ENCODE assay signal across 23 cellular contexts in the genomic region with DNA sequence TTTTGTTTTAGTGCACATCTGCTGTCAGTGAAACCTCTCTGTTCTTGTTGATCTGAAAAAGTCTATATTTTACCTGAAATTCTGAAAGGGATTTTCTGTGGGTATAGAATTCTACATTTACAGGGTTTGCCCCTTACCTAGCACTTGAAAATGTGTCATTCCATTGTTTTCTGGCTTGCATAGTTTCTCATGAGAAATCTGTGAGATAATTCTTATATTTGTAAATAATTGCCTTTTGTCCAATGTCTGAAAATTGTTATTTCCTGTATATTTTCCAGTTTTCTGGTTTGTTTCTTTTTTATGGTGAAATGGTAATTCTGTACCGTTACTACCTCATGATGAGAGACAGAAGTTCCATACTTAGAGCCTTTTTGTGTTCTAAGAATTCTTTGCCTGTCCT. TPM values are rescaled to one million over a fixed set of nuclear protein-coding genes. Genes with fewer than 3 reads are reported as not detected.
DNase-seq lines count a peak whose midpoint lies in the region; ATAC-seq, FAIRE-seq and TF ChIP-seq lines count a peak whose summit lies in the region.
"Had no signal": no experiment of that assay in that cellular context is flagged by ENCODE, and none has a peak within 500 bp of the region (broad histone marks: within the 10 kb centered on the region; RNA-seq: fewer than 3 reads in every experiment).

No MANE protein-coding gene starts in this region.

- ATAC-seq in K562, result no peak
- ATAC-seq: CD8-positive, alpha-beta T cell had no signal

- no peak for TF ChIP-seq CTCF in DOHH2 (IDR thresholded peaks at IDR 0.05; ENCODE audit: low read depth, low read length, poor library complexity, severe bottlenecking)
- no peak for TF ChIP-seq CTCF in K562 (IDR thresholded peaks at IDR 0.05 in 2 of 3, conservative IDR thresholded peaks at IDR 0.05 in 1 of 3; ENCODE audit: insufficient read depth in 2 of 3, low read depth in 1 of 3, low read length in 3 of 3)
- TF ChIP-seq CTCF in kidney (IDR thresholded peaks at IDR 0.05; ENCODE audit: borderline replicate concordance, extremely low read depth, insufficient read depth), result no peak

- in situ Hi-C loops in K562 (cut with MboI), result no loop called here
- in situ Hi-C loops in GM23248 (cut with MboI), result no loop called here

- H3F3A ChIP-seq in DOHH2 (ENCODE audit: control insufficient read depth, insufficient read depth) (peaks cover 12% of the 10 kb centered on the region), GM23248 (ENCODE audit: insufficient read depth) (0 out of 2 replicates have a peak, but pooled peaks cover under 1% of the 10 kb centered on the region)

- H3K36me3 ChIP-seq in BLaER1 treated with 17β-estradiol and CSF1 and Interleukin-3, amounts not matched to agents 10 nM and 100 nM, result peaks cover 0 to 12% (median 0%) of the 10 kb centered on the region in 11 experiments; a peak in 3 of 22 replicates
- peaks cover 29% of the 10 kb centered on the region for H3K36me3 ChIP-seq in DOHH2 (ENCODE audit: control insufficient read depth, low read length)
- no peaks in the 10 kb centered on the region for H3K36me3 ChIP-seq in Karpas-422 (ENCODE audit: insufficient read depth, low read length)
- H3K36me3 ChIP-seq in K562 (ENCODE audit: control insufficient read depth, insufficient read depth, low read length), result no peaks in the 10 kb centered on the region
- no peaks in the 10 kb centered on the region for H3K36me3 ChIP-seq in GM23248 (ENCODE audit: low read depth)
- H3K36me3 ChIP-seq in kidney (ENCODE audit: control insufficient read depth in 1 of 2, insufficient read depth in 2 of 2, low read length in 2 of 2), result no peaks in the 10 kb centered on the region
- H3K36me3 ChIP-seq: BE2C, BLaER1 had no signal

- peaks cover 18 to 42% (median 22%) of the 10 kb centered on the region in 11 experiments for H3K9me3 ChIP-seq in BLaER1 treated with 17β-estradiol and CSF1 and Interleukin-3, amounts not matched to agents 10 nM and 100 nM (replicated peaks in 1 of 11)
- H3K9me3 ChIP-seq in DOHH2 (ENCODE audit: control insufficient read depth, insufficient read depth, low read length) (peaks cover 32% of the 10 kb centered on the region), Karpas-422 (ENCODE audit: low read length) (no peaks in the 10 kb centered on the region), K562 (replicated peaks; ENCODE audit: control insufficient read depth, insufficient read depth, low read depth, low read length) (peaks cover 8% of the 10 kb centered on the region; the same call in 1 of the 2 replicates), GM23248 (ENCODE audit: low read depth) (no peaks in the 10 kb centered on the region), kidney (ENCODE audit: control insufficient read depth in 1 of 2, low read length in 2 of 2) (no peaks in the 10 kb centered on the region)
- H3K9me3 ChIP-seq: BE2C, Caco-2 had no signal

- POLR2A ChIA-PET in K562 (lab: Yijun Ruan, JAX), result no interaction called here

- H3K9ac ChIP-seq in BLaER1 treated with 17β-estradiol and CSF1 and Interleukin-3, amounts not matched to agents 10 nM and 100 nM, result no peak overlapping the region
- no peak overlapping the region for H3K9ac ChIP-seq in Karpas-422 (ENCODE audit: low read length)
- no peak overlapping the region for H3K9ac ChIP-seq in K562 (ENCODE audit: insufficient read depth in 1 of 2, low read depth in 2 of 2, low read length in 2 of 2)
- no peak overlapping the region for H3K9ac ChIP-seq in GM23248
- H3K9ac ChIP-seq in kidney (ENCODE audit: low read length in 2 of 2), result no peak overlapping the region
- H3K9ac ChIP-seq: BLaER1 had no signal

- no TSS peak for BruUV-seq in K562 (replicated peaks; lab: Mats Ljungman, UMichigan)

- intact Hi-C loops in K562 (cut with micrococcal nuclease) (no loop called here), posterior cingulate gyrus (cut with DNase I) (no loop called here), kidney (cut with DNase I) (no loop called here)

- H4K20me1 ChIP-seq in BLaER1 treated with 17β-estradiol and CSF1 and Interleukin-3, amounts not matched to agents 10 nM and 100 nM, result no peaks in the 10 kb centered on the region
- H4K20me1 ChIP-seq in DOHH2 (ENCODE audit: control insufficient read depth, insufficient read depth, low read depth, low read length), result no peaks in the 10 kb centered on the region
- no peaks in the 10 kb centered on the region for H4K20me1 ChIP-seq in Karpas-422 (ENCODE audit: insufficient read depth, low read depth, low read length)
- H4K20me1 ChIP-seq in K562 (replicated peaks; ENCODE audit: control insufficient read depth, insufficient read depth, low read length), result no peaks in the 10 kb centered on the region
- no peaks in the 10 kb centered on the region for H4K20me1 ChIP-seq in GM23248 (ENCODE audit: insufficient read depth)
- H4K20me1 ChIP-seq: BLaER1 had no signal

- H3K9me2 ChIP-seq in DOHH2 (replicated peaks; ENCODE audit: control insufficient read depth, low read length), result no peaks in the 10 kb centered on the region
- H3K9me2 ChIP-seq in Karpas-422 (replicated peaks; ENCODE audit: insufficient read depth, low read length), result no peaks in the 10 kb centered on the region
- no peaks in the 10 kb centered on the region for H3K9me2 ChIP-seq in GM23248 (ENCODE audit: insufficient read depth)

- DNase-seq in Karpas-422 (no peak), K562 (ENCODE audit: extremely low read depth in 1 of 4, low spot score in 3 of 4) (no peak), GM23248 (no peak), posterior cingulate gyrus (no peak), kidney (no peak)
- DNase-seq: 8988T; ACHN; BE2C; Caco-2; Calu3; CD4-positive, alpha-beta T cell; CD8-positive, alpha-beta T cell; DMS79 treated with DMSO at 0.1 percent for 48 hours; EL; GDM1 had no signal

- H3K9me1 ChIP-seq in K562 (ENCODE audit: control insufficient read depth, insufficient read depth, low read length), result no peaks in the 10 kb centered on the region

- no peak for TF ChIP-seq POLR2A in K562 (conservative IDR thresholded peaks at IDR 0.05)

- WGBS in K562 (ENCODE audit: insufficient coverage, low coverage, missing lambda C conversion rate), result 8% methylated on average over 1 of the region's 1 CpG
- 88% methylated on average over 1 of the region's 1 CpG for WGBS in GM23248 (ENCODE audit: low coverage in 1 of 2, low lambda C conversion rate in 2 of 2, missing lambda C conversion rate in 2 of 2), 2 experiments

- H3K4me3 ChIP-seq in BLaER1 treated with 17β-estradiol and CSF1 and Interleukin-3, amounts not matched to agents 10 nM and 100 nM, result no peak overlapping the region
- H3K4me3 ChIP-seq in DOHH2 (ENCODE audit: low read length) (no peak overlapping the region), Karpas-422 (ENCODE audit: low read length) (no peak overlapping the region), K562 (no peak overlapping the region), GM23248 (no peak overlapping the region), kidney (ENCODE audit: low read length in 2 of 2) (no peak overlapping the region)
- H3K4me3 ChIP-seq: BLaER1 had no signal

- CTCF ChIA-PET in K562 (lab: Yijun Ruan, JAX; ENCODE audit: low intra/inter-chr PET ratio), result interaction anchor here (0.7 kb wide), 1 partner anchor 169 kb away, joined by 3 read pairs; no protein-coding TSS in a partner anchor

- peak overlapping the region in 7 of 11 experiments; percentile 2 to 70 (median 67); a peak in 9 of 22 replicates for H3K27ac ChIP-seq in BLaER1 treated with 17β-estradiol and CSF1 and Interleukin-3, amounts not matched to agents 10 nM and 100 nM
- H3K27ac ChIP-seq in DOHH2 (ENCODE audit: low read depth, low read length), result peak overlapping the region; percentile 44; the same call in 1 of the 2 replicates
- no peak overlapping the region for H3K27ac ChIP-seq in Karpas-422 (ENCODE audit: low read length)
- H3K27ac ChIP-seq in K562 (ENCODE audit: extremely low read depth, low read depth, low read length), result no peak overlapping the region
- H3K27ac ChIP-seq in GM23248, result no peak overlapping the region
- H3K27ac ChIP-seq in kidney (ENCODE audit: low read depth in 2 of 2, low read length in 2 of 2), result no peak overlapping the region
- H3K27ac ChIP-seq: C4-2B had no signal

- peaks cover 18 to 25% (median 22%) of the 10 kb centered on the region in 10 experiments for H3K4me1 ChIP-seq in BLaER1 treated with 17β-estradiol and CSF1 and Interleukin-3, amounts not matched to agents 10 nM and 100 nM
- H3K4me1 ChIP-seq in DOHH2 (ENCODE audit: control insufficient read depth, low read length) (peaks cover 56% of the 10 kb centered on the region), Karpas-422 (ENCODE audit: low read length) (peaks cover 16% of the 10 kb centered on the region), K562 (replicated peaks in 1 of 2; ENCODE audit: control insufficient read depth in 2 of 2, insufficient read depth in 2 of 2, low read length in 2 of 2) (no peaks in the 10 kb centered on the region; a peak in 1 of 5 replicates), GM23248 (ENCODE audit: insufficient read depth) (peaks cover 2% of the 10 kb centered on the region; the same call in 1 of the 2 replicates), kidney (ENCODE audit: control insufficient read depth in 1 of 2, insufficient read depth in 1 of 2, low read depth in 1 of 2, low read length in 2 of 2) (no peaks in the 10 kb centered on the region)
- H3K4me1 ChIP-seq: BE2C, Caco-2 had no signal

- no peaks in the 10 kb centered on the region for H3K27me3 ChIP-seq in BLaER1 treated with 17β-estradiol and CSF1 and Interleukin-3, amounts not matched to agents 10 nM and 100 nM
- H3K27me3 ChIP-seq in DOHH2 (ENCODE audit: control insufficient read depth, low read length) (no peaks in the 10 kb centered on the region), Karpas-422 (ENCODE audit: low read length) (no peaks in the 10 kb centered on the region), K562 (ENCODE audit: control insufficient read depth in 2 of 2, insufficient read depth in 2 of 2, low read length in 2 of 2) (no peaks in the 10 kb centered on the region), GM23248 (replicated peaks; ENCODE audit: insufficient read depth) (no peaks in the 10 kb centered on the region)
- H3K27me3 ChIP-seq: BE2C, BLaER1 had no signal

- TF ChIP-seq RAD21 in K562 (CRISPR knock-in tag; conservative IDR thresholded peaks at IDR 0.05 in 1 of 2, IDR thresholded peaks at IDR 0.05 in 1 of 2), result no peak

- no peak for TF ChIP-seq EP300 in K562 (IDR thresholded peaks at IDR 0.05; ENCODE audit: low read length)

- H2AFZ ChIP-seq in Karpas-422 (ENCODE audit: low read length) (peak overlapping the region; percentile 49; the same call in 1 of the 2 replicates), K562 (ENCODE audit: low read depth, low read length) (no peak overlapping the region), GM23248 (no peak overlapping the region)

- H3K79me2 ChIP-seq in DOHH2 (ENCODE audit: control insufficient read depth, low read length) (peaks cover 10% of the 10 kb centered on the region), Karpas-422 (ENCODE audit: low read length) (no peaks in the 10 kb centered on the region), K562 (ENCODE audit: control insufficient read depth, insufficient read depth, low read length) (no peaks in the 10 kb centered on the region), GM23248 (ENCODE audit: insufficient read depth) (no peaks in the 10 kb centered on the region)

- H3K4me2 ChIP-seq in BLaER1 treated with 17β-estradiol and CSF1 and Interleukin-3, amounts not matched to agents 10 nM and 100 nM, result peak overlapping the region in 7 of 11 experiments; percentile 64 to 89 (median 76); a peak in 10 of 22 replicates
- peak overlapping the region; percentile 47; the same call in 1 of the 2 replicates for H3K4me2 ChIP-seq in DOHH2 (ENCODE audit: low read length)
- no peak overlapping the region for H3K4me2 ChIP-seq in Karpas-422 (ENCODE audit: low read depth, low read length, poor library complexity, severe bottlenecking)
- no peak overlapping the region for H3K4me2 ChIP-seq in K562 (ENCODE audit: insufficient read depth, low read length)
- no peak overlapping the region for H3K4me2 ChIP-seq in GM23248 (ENCODE audit: unreplicated experiment)

- FAIRE-seq in K562 (lab: Jason Lieb, UNC) (no peak), kidney (lab: Jason Lieb, UNC) (no peak)
- FAIRE-seq: A204.1, D721Med, GM12891, GM19239 had no signal

RNA-seq across cellular contexts. Expression of a gene that starts 11.8 kb away (rescaled TPM):
- 27.2 and 52.8 TPM in 2 replicates for total RNA-seq in Karpas-422 (2014; rRNA removed; shearing (Covaris generic); ENCODE audit: low replicate concordance)
- 94.8 and 259 TPM in 2 replicates for total RNA-seq in K562 (2011; cell fraction: chromatin; rRNA removed; ENCODE audit: low replicate concordance)
- total RNA-seq in K562 (2011; cell fraction: nucleolus; rRNA removed), result 49.9 and 60.1 TPM in 2 replicates
- total RNA-seq in K562 (2011; cell fraction: nucleoplasm; rRNA removed), result 124 and 178 TPM in 2 replicates
- total RNA-seq in K562 (2014; rRNA removed) (11.6 and 14.9 TPM in 2 replicates), K562 (2014; rRNA removed; fragmentation: Illumina TruSeq; extraction: Trizol) (17.2 and 18.8 TPM in 2 replicates), K562 (2015; rRNA removed; fragmentation: Illumina TruSeq; extraction: Trizol) (14.4 and 16.0 TPM in 2 replicates), K562 (2021) (52.2 and 55.7 TPM in 2 replicates), kidney (30.6 TPM)
- polyA plus RNA-seq in K562 (2011; rRNA removed) (27.3 and 33.9 TPM in 2 replicates), K562 (2014; fragmentation: Illumina TruSeq; extraction: Trizol) (44.2 and 48.2 TPM in 2 replicates), K562 (2014; fragmentation: Nextera tagmentation; extraction: Ambion mirVana) (1 to 10 TPM; 2.3 to 5.1 TPM), K562 (2014; rRNA removed) (28.3 and 30.3 TPM in 2 replicates), GM23248 (2016; fragmentation: Nextera tagmentation; extraction: Ambion mirVana) (18.8 and 19.4 TPM in 2 replicates), kidney (ENCODE audit: insufficient read depth, low read depth, low replicate concordance) (7.4 TPM)
- polyA plus RNA-seq in K562 (2011; cell fraction: cytosol; rRNA removed), result 13.0 and 21.8 TPM in 2 replicates
- 85.0 and 99.6 TPM in 2 replicates for polyA plus RNA-seq in K562 (2011; cell fraction: nucleus; rRNA removed)
- 28.1 and 29.3 TPM in 2 replicates for polyA plus RNA-seq in K562 (2012)
- polyA minus RNA-seq in K562 (2011; rRNA and poly(A)+ RNA removed), result 34.5 and 35.1 TPM in 2 replicates
- polyA minus RNA-seq in K562 (2011; cell fraction: cytosol; rRNA and poly(A)+ RNA removed), result 24.8 and 25.2 TPM in 2 replicates
- polyA minus RNA-seq in K562 (2011; cell fraction: nucleus; rRNA and poly(A)+ RNA removed), result 71.0 and 80.2 TPM in 2 replicates
- total RNA-seq in GM23248 (2014; rRNA removed; shearing (Covaris generic)), result 3.2 and 3.7 TPM in 2 replicates

Comparison
In these comparisons a context has a peak if more than half of its experiments do, and no peak if none do; other contexts are left out.
1. H3K27ac ChIP-seq: peak in BLaER1 treated with 17β-estradiol and CSF1 and Interleukin-3, amounts not matched to agents 10 nM and 100 nM (7 of 11) and DOHH2 (single experiment); none in Karpas-422 (single experiment), K562 (single experiment), GM23248 (single experiment) and kidney (0 of 2).
2. H3K4me2 ChIP-seq: peak in BLaER1 treated with 17β-estradiol and CSF1 and Interleukin-3, amounts not matched to agents 10 nM and 100 nM (7 of 11) and DOHH2 (single experiment); none in Karpas-422 (single experiment), K562 (single experiment) and GM23248 (single experiment).